23 cellular contexts compared by ENCODE assay signal in genomic region chr10:8898745-8899330, GRCh38.
DNase-seq lines count a peak whose midpoint lies in the region; ATAC-seq and TF ChIP-seq lines count a peak whose summit lies in the region.
"Had no signal": no experiment of that assay in that cellular context is flagged by ENCODE, and none has a peak within 500 bp of the region (broad histone marks: within the 10 kb centered on the region; RNA-seq: fewer than 3 reads in every experiment).

No MANE protein-coding gene starts in this region.

- H3K4me3 Mint-ChIP-seq in activated CD4-positive, alpha-beta T cell treated with anti-CD3 and anti-CD28 coated beads for 36 hours = no peak overlapping the region
- H3K4me3 Mint-ChIP-seq in CD4-positive, alpha-beta T cell = no peak overlapping the region
- H3K4me3 Mint-ChIP-seq in T-helper 17 cell = no peak overlapping the region
- no peak overlapping the region for H3K4me3 Mint-ChIP-seq in naive thymus-derived CD4-positive, alpha-beta T cell
- H3K4me3 Mint-ChIP-seq: CD14-positive monocyte, GM23338, H9, HFFc6 had no signal

- CTCF ChIA-PET in activated CD4-positive, alpha-beta T cell treated with anti-CD3 and anti-CD28 coated beads for 36 hours (lab: Charles Lee) = no interaction called here
- CTCF ChIA-PET in CD4-positive, alpha-beta T cell (lab: Charles Lee) = interaction anchor here (1.3 kb wide), 1 partner anchor 13 kb away, joined by 3 read pairs; no protein-coding TSS in a partner anchor
- CTCF ChIA-PET in naive thymus-derived CD4-positive, alpha-beta T cell (lab: Charles Lee) = no interaction called here

- POLR2A ChIA-PET in activated CD4-positive, alpha-beta T cell treated with anti-CD3 and anti-CD28 coated beads for 36 hours (lab: Charles Lee) = no interaction called here
- POLR2A ChIA-PET in CD4-positive, alpha-beta T cell (lab: Charles Lee) = no interaction called here
- POLR2A ChIA-PET in naive thymus-derived CD4-positive, alpha-beta T cell (lab: Charles Lee) = no interaction called here

- TF ChIP-seq CTCF in CD4-positive, alpha-beta T cell (IDR thresholded peaks at IDR 0.05) = no peak

- DNase-seq in activated CD4-positive, alpha-beta T cell treated with anti-CD3 and anti-CD28 coated beads for 36 hours = no peak
- DNase-seq in activated CD4-positive, alpha-beta T cell treated with anti-CD3 and anti-CD28 coated beads for 48 hours = no peak
- no peak for DNase-seq in CD4-positive, alpha-beta T cell
- DNase-seq in T-helper 17 cell (no peak), NCI-H2196 (lab: John Stamatoyannopoulos, UW; ENCODE audit: unreplicated experiment) (no peak), NOMO-1 (lab: John Stamatoyannopoulos, UW; ENCODE audit: unreplicated experiment in 2 of 2) (no peak)
- DNase-seq in naive thymus-derived CD4-positive, alpha-beta T cell = no peak
- DNase-seq: ACHN, BE2C, H9, HFFc6, KBM-7, MM.1S, NCI-H2029, NCI-H446 treated with DMSO at 0.1 percent for 48 hours, NCI-H526, NCI-H82, SHP77 had no signal

- no peaks in the 10 kb centered on the region for H3K36me3 Mint-ChIP-seq in activated CD4-positive, alpha-beta T cell treated with anti-CD3 and anti-CD28 coated beads for 36 hours (ENCODE audit: low read depth)
- no peaks in the 10 kb centered on the region for H3K36me3 Mint-ChIP-seq in CD4-positive, alpha-beta T cell (ENCODE audit: low read depth)
- H3K36me3 Mint-ChIP-seq in T-helper 17 cell (ENCODE audit: low read depth) = no peaks in the 10 kb centered on the region
- H3K36me3 Mint-ChIP-seq in naive thymus-derived CD4-positive, alpha-beta T cell = peaks cover 0 to 4% (median 0%) of the 10 kb centered on the region in 5 donors
- H3K36me3 Mint-ChIP-seq: CD14-positive monocyte had no signal

- H3K4me1 Mint-ChIP-seq in activated CD4-positive, alpha-beta T cell treated with anti-CD3 and anti-CD28 coated beads for 36 hours = peaks cover 4% of the 10 kb centered on the region
- H3K4me1 Mint-ChIP-seq in CD4-positive, alpha-beta T cell (ENCODE audit: low read depth) = no peaks in the 10 kb centered on the region
- H3K4me1 Mint-ChIP-seq in T-helper 17 cell = no peaks in the 10 kb centered on the region
- H3K4me1 Mint-ChIP-seq in naive thymus-derived CD4-positive, alpha-beta T cell = peaks cover 0 to 8% (median 0%) of the 10 kb centered on the region in 7 donors
- H3K4me1 Mint-ChIP-seq: CD14-positive monocyte, GM23338 had no signal

- no peaks in the 10 kb centered on the region for H3K9me3 ChIP-seq in CD4-positive, alpha-beta T cell (ENCODE audit: control insufficient read depth, low read length)
- no peaks in the 10 kb centered on the region for H3K9me3 ChIP-seq in T-helper 17 cell (ENCODE audit: control insufficient read depth, low read length, poor library complexity, severe bottlenecking)
- H3K9me3 ChIP-seq in naive thymus-derived CD4-positive, alpha-beta T cell (ENCODE audit: control insufficient read depth in 2 of 3, low read length in 3 of 3) = no peaks in the 10 kb centered on the region
- H3K9me3 ChIP-seq: BE2C had no signal

- H3K27me3 ChIP-seq in CD4-positive, alpha-beta T cell (ENCODE audit: control insufficient read depth, insufficient read depth, low read length) = no peaks in the 10 kb centered on the region
- no peaks in the 10 kb centered on the region for H3K27me3 ChIP-seq in naive thymus-derived CD4-positive, alpha-beta T cell (ENCODE audit: control insufficient read depth in 2 of 2, insufficient read depth in 2 of 2, low read length in 2 of 2)
- H3K27me3 ChIP-seq: BE2C had no signal

- H3K4me3 ChIP-seq in naive thymus-derived CD4-positive, alpha-beta T cell (ENCODE audit: low read length) = no peak overlapping the region
- H3K4me3 ChIP-seq: GM23338 had no signal

- peak; percentile 47 for ATAC-seq in activated CD4-positive, alpha-beta T cell treated with anti-CD3 and anti-CD28 coated beads for 36 hours
- peak; percentile 57 for ATAC-seq in CD4-positive, alpha-beta T cell (ENCODE audit: poor library complexity)
- peak; percentile 8 for ATAC-seq in T-helper 17 cell
- ATAC-seq in naive thymus-derived CD4-positive, alpha-beta T cell = peak; percentile 41
- ATAC-seq: GM23338, Panc1 had no signal

- no peaks in the 10 kb centered on the region for H3K9me3 Mint-ChIP-seq in activated CD4-positive, alpha-beta T cell treated with anti-CD3 and anti-CD28 coated beads for 36 hours (ENCODE audit: low read depth)
- H3K9me3 Mint-ChIP-seq in CD4-positive, alpha-beta T cell = no peaks in the 10 kb centered on the region
- peaks cover 0 to 1% (median 0%) of the 10 kb centered on the region in 11 donors for H3K9me3 Mint-ChIP-seq in naive thymus-derived CD4-positive, alpha-beta T cell
- H3K9me3 Mint-ChIP-seq: GM23338, H9 had no signal

- intact Hi-C loops in activated CD4-positive, alpha-beta T cell treated with anti-CD3 and anti-CD28 coated beads for 36 hours (cut with DNase I, micrococcal nuclease) = no loop called here
- intact Hi-C loops in CD4-positive, alpha-beta T cell (cut with DNase I, micrococcal nuclease) = loop anchor here in 1 of 2 experiments (10.0 kb wide), 1 partner anchor 96 kb away; no protein-coding TSS in a partner anchor
- intact Hi-C loops in naive thymus-derived CD4-positive, alpha-beta T cell (cut with micrococcal nuclease) = no loop called here

- no peak overlapping the region for H3K27ac ChIP-seq in CD4-positive, alpha-beta T cell (ENCODE audit: low read depth, low read length)
- no peak overlapping the region for H3K27ac ChIP-seq in naive thymus-derived CD4-positive, alpha-beta T cell (ENCODE audit: low read depth, low read length)
- H3K27ac ChIP-seq: 22Rv1, RWPE1 had no signal

- H3K27me3 Mint-ChIP-seq in activated CD4-positive, alpha-beta T cell treated with anti-CD3 and anti-CD28 coated beads for 36 hours = peaks cover 2% of the 10 kb centered on the region
- no peaks in the 10 kb centered on the region for H3K27me3 Mint-ChIP-seq in CD4-positive, alpha-beta T cell
- peaks cover 25% of the 10 kb centered on the region for H3K27me3 Mint-ChIP-seq in T-helper 17 cell
- no peaks in the 10 kb centered on the region for H3K27me3 Mint-ChIP-seq in naive thymus-derived CD4-positive, alpha-beta T cell

- no peaks in the 10 kb centered on the region for H3K4me1 ChIP-seq in naive thymus-derived CD4-positive, alpha-beta T cell (ENCODE audit: control insufficient read depth in 2 of 2, insufficient read depth in 2 of 2, low read length in 2 of 2)
- H3K4me1 ChIP-seq: BE2C had no signal

- peak overlapping the region; percentile 21 for H3K27ac Mint-ChIP-seq in activated CD4-positive, alpha-beta T cell treated with anti-CD3 and anti-CD28 coated beads for 36 hours
- H3K27ac Mint-ChIP-seq in CD4-positive, alpha-beta T cell = no peak overlapping the region
- H3K27ac Mint-ChIP-seq in T-helper 17 cell = no peak overlapping the region
- no peak overlapping the region for H3K27ac Mint-ChIP-seq in naive thymus-derived CD4-positive, alpha-beta T cell
- H3K27ac Mint-ChIP-seq: CD14-positive monocyte, GM23338, H9, HFFc6 had no signal

- H3K36me3 ChIP-seq in naive thymus-derived CD4-positive, alpha-beta T cell (ENCODE audit: control insufficient read depth in 2 of 3, insufficient read depth in 3 of 3, low read length in 3 of 3) = no peaks in the 10 kb centered on the region
- H3K36me3 ChIP-seq: BE2C had no signal
